1 cellular context compared by ENCODE assay signal in the genomic region with DNA sequence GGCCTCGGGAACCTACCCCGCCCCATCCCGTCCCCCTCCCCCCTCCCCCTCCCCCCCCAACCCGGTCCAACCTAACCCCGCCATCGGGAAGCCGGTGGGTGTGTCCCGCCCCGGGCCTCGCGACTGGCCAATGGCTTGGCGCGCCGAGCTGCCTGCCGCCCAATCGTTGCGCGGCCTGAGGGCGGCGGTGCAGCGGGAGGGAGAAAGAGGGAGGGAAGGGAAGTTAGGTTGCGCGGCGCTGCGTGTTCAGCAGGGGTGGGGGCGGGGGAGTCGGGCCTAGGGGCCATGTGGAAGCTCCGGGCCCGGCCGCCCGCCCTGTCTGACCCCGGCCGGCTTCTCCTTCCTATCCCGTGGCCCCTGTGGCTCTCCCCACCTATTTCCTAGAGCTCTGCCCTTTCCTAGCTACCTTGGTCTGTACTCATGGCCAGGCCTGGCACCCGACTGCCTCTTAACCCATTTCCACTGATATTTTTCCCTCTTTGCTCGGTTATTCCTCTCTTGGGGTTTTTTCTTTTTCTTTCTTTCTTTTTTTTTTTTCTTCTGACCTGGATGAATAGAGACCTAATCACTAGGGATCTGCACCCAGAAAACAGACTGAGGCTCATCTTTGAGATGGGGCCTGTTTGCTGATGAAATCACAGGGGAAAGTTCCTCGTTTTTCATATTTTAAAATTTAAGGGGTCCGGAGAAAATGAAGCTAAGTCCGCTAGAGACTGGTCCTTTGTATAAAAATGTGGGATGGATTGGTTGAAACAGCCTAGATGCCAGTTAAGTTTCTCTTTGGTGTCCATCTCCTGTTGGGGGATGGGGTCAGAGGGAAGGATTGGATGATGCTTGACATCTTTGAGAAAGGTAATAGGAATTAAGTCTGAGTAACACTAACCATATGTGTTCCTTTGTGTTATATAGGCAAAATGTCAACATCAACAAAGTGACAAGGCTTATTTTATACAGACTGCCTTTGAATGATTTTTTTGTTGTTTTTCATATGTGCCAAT.
TF ChIP-seq lines count a peak whose summit lies in the region.

No MANE protein-coding gene starts in this region.

TF ChIP-seq in HepG2, 621 proteins besides CTCF, POLR2A, EP300 and RAD21 (continued from another document and continues in another):
- no peak for TF ChIP-seq SMYD3 (CRISPR knock-in tag; IDR thresholded peaks at IDR 0.05)
- 0 out of 2 replicates have a peak, but pooled peaks have one; percentile 14 for TF ChIP-seq HNF4A (CRISPR knock-in tag; IDR thresholded peaks at IDR 0.05)
- peak; percentile 92; the same call in 1 of the 3 replicates for TF ChIP-seq MXI1 (IDR thresholded peaks at IDR 0.05; ENCODE audit: borderline replicate concordance, low read depth, low read length)
- peak; percentile 72 for TF ChIP-seq ELF1 (CRISPR knock-in tag; IDR thresholded peaks at IDR 0.05)
- TF ChIP-seq RFXAP (CRISPR knock-in tag; IDR thresholded peaks at IDR 0.05; ENCODE audit: borderline replicate concordance): peak; percentile 88
- no peak for TF ChIP-seq MTA3 (CRISPR knock-in tag; IDR thresholded peaks at IDR 0.05)
- TF ChIP-seq, protein P1, sequence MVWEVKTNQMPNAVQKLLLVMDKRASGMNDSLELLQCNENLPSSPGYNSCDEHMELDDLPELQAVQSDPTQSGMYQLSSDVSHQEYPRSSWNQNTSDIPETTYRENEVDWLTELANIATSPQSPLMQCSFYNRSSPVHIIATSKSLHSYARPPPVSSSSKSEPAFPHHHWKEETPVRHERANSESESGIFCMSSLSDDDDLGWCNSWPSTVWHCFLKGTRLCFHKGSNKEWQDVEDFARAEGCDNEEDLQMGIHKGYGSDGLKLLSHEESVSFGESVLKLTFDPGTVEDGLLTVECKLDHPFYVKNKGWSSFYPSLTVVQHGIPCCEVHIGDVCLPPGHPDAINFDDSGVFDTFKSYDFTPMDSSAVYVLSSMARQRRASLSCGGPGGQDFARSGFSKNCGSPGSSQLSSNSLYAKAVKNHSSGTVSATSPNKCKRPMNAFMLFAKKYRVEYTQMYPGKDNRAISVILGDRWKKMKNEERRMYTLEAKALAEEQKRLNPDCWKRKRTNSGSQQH (CRISPR knock-in tag; IDR thresholded peaks at IDR 0.05; ENCODE audit: low read depth): no peak; the same call in 1 of the 2 replicates
- TF ChIP-seq, protein P2, sequence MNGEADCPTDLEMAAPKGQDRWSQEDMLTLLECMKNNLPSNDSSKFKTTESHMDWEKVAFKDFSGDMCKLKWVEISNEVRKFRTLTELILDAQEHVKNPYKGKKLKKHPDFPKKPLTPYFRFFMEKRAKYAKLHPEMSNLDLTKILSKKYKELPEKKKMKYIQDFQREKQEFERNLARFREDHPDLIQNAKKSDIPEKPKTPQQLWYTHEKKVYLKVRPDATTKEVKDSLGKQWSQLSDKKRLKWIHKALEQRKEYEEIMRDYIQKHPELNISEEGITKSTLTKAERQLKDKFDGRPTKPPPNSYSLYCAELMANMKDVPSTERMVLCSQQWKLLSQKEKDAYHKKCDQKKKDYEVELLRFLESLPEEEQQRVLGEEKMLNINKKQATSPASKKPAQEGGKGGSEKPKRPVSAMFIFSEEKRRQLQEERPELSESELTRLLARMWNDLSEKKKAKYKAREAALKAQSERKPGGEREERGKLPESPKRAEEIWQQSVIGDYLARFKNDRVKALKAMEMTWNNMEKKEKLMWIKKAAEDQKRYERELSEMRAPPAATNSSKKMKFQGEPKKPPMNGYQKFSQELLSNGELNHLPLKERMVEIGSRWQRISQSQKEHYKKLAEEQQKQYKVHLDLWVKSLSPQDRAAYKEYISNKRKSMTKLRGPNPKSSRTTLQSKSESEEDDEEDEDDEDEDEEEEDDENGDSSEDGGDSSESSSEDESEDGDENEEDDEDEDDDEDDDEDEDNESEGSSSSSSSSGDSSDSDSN (CRISPR knock-in tag; IDR thresholded peaks at IDR 0.05): peak; percentile 56
- peak; percentile 100 for TF ChIP-seq HNRNPK (IDR thresholded peaks at IDR 0.05; ENCODE audit: low read depth, low read length, poor library complexity, severe bottlenecking)
- TF ChIP-seq YEATS4 (CRISPR knock-in tag; IDR thresholded peaks at IDR 0.05; ENCODE audit: borderline replicate concordance): peak; percentile 84
- TF ChIP-seq, protein P3, sequence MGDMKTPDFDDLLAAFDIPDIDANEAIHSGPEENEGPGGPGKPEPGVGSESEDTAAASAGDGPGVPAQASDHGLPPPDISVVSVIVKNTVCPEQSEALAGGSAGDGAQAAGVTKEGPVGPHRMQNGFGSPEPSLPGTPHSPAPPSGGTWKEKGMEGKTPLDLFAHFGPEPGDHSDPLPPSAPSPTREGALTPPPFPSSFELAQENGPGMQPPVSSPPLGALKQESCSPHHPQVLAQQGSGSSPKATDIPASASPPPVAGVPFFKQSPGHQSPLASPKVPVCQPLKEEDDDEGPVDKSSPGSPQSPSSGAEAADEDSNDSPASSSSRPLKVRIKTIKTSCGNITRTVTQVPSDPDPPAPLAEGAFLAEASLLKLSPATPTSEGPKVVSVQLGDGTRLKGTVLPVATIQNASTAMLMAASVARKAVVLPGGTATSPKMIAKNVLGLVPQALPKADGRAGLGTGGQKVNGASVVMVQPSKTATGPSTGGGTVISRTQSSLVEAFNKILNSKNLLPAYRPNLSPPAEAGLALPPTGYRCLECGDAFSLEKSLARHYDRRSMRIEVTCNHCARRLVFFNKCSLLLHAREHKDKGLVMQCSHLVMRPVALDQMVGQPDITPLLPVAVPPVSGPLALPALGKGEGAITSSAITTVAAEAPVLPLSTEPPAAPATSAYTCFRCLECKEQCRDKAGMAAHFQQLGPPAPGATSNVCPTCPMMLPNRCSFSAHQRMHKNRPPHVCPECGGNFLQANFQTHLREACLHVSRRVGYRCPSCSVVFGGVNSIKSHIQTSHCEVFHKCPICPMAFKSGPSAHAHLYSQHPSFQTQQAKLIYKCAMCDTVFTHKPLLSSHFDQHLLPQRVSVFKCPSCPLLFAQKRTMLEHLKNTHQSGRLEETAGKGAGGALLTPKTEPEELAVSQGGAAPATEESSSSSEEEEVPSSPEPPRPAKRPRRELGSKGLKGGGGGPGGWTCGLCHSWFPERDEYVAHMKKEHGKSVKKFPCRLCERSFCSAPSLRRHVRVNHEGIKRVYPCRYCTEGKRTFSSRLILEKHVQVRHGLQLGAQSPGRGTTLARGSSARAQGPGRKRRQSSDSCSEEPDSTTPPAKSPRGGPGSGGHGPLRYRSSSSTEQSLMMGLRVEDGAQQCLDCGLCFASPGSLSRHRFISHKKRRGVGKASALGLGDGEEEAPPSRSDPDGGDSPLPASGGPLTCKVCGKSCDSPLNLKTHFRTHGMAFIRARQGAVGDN (CRISPR knock-in tag; IDR thresholded peaks at IDR 0.05): peak; percentile 72
- peak; percentile 53; the same call in 1 of the 2 replicates for TF ChIP-seq ZNF607 (CRISPR knock-in tag; IDR thresholded peaks at IDR 0.05; ENCODE audit: borderline replicate concordance)
- TF ChIP-seq SAP130 (CRISPR knock-in tag; IDR thresholded peaks at IDR 0.05; ENCODE audit: low read depth): peak; percentile 90
- TF ChIP-seq CCDC6 (CRISPR knock-in tag; IDR thresholded peaks at IDR 0.05): peak; percentile 40; the same call in 1 of the 2 replicates
- 0 out of 2 replicates have a peak, but pooled peaks have one; percentile 61 for TF ChIP-seq ZNF546 (CRISPR knock-in tag; conservative IDR thresholded peaks at IDR 0.05)
- TF ChIP-seq RXRB (CRISPR knock-in tag; IDR thresholded peaks at IDR 0.05; ENCODE audit: borderline replicate concordance): peak; percentile 74; the same call in 1 of the 2 replicates
- TF ChIP-seq HNRNPLL (IDR thresholded peaks at IDR 0.05; ENCODE audit: low read depth, low read length, poor library complexity, severe bottlenecking): peak; percentile 65
- no peak for TF ChIP-seq ZNF260 (CRISPR knock-in tag; IDR thresholded peaks at IDR 0.05; ENCODE audit: borderline replicate concordance, low read depth)
- TF ChIP-seq FOXO1 (CRISPR knock-in tag; IDR thresholded peaks at IDR 0.05): peak; percentile 49
- TF ChIP-seq, protein P4, sequence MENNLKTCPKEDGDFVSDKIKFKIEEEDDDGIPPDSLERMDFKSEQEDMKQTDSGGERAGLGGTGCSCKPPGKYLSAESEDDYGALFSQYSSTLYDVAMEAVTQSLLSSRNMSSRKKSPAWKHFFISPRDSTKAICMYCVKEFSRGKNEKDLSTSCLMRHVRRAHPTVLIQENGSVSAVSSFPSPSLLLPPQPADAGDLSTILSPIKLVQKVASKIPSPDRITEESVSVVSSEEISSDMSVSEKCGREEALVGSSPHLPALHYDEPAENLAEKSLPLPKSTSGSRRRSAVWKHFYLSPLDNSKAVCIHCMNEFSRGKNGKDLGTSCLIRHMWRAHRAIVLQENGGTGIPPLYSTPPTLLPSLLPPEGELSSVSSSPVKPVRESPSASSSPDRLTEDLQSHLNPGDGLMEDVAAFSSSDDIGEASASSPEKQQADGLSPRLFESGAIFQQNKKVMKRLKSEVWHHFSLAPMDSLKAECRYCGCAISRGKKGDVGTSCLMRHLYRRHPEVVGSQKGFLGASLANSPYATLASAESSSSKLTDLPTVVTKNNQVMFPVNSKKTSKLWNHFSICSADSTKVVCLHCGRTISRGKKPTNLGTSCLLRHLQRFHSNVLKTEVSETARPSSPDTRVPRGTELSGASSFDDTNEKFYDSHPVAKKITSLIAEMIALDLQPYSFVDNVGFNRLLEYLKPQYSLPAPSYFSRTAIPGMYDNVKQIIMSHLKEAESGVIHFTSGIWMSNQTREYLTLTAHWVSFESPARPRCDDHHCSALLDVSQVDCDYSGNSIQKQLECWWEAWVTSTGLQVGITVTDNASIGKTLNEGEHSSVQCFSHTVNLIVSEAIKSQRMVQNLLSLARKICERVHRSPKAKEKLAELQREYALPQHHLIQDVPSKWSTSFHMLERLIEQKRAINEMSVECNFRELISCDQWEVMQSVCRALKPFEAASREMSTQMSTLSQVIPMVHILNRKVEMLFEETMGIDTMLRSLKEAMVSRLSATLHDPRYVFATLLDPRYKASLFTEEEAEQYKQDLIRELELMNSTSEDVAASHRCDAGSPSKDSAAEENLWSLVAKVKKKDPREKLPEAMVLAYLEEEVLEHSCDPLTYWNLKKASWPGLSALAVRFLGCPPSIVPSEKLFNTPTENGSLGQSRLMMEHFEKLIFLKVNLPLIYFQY (CRISPR knock-in tag; IDR thresholded peaks at IDR 0.05; ENCODE audit: borderline replicate concordance): peak; percentile 60; the same call in 1 of the 2 replicates
- TF ChIP-seq, protein P5, sequence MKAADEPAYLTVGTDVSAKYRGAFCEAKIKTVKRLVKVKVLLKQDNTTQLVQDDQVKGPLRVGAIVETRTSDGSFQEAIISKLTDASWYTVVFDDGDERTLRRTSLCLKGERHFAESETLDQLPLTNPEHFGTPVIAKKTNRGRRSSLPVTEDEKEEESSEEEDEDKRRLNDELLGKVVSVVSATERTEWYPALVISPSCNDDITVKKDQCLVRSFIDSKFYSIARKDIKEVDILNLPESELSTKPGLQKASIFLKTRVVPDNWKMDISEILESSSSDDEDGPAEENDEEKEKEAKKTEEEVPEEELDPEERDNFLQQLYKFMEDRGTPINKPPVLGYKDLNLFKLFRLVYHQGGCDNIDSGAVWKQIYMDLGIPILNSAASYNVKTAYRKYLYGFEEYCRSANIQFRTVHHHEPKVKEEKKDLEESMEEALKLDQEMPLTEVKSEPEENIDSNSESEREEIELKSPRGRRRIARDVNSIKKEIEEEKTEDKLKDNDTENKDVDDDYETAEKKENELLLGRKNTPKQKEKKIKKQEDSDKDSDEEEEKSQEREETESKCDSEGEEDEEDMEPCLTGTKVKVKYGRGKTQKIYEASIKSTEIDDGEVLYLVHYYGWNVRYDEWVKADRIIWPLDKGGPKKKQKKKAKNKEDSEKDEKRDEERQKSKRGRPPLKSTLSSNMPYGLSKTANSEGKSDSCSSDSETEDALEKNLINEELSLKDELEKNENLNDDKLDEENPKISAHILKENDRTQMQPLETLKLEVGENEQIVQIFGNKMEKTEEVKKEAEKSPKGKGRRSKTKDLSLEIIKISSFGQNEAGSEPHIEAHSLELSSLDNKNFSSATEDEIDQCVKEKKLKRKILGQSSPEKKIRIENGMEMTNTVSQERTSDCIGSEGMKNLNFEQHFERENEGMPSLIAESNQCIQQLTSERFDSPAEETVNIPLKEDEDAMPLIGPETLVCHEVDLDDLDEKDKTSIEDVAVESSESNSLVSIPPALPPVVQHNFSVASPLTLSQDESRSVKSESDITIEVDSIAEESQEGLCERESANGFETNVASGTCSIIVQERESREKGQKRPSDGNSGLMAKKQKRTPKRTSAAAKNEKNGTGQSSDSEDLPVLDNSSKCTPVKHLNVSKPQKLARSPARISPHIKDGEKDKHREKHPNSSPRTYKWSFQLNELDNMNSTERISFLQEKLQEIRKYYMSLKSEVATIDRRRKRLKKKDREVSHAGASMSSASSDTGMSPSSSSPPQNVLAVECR (CRISPR knock-in tag; IDR thresholded peaks at IDR 0.05; ENCODE audit: borderline replicate concordance): peak; percentile 84; the same call in 1 of the 2 replicates
- no peak for TF ChIP-seq ZNF367 (CRISPR knock-in tag; IDR thresholded peaks at IDR 0.05; ENCODE audit: borderline replicate concordance)
- TF ChIP-seq ZNF501 (CRISPR knock-in tag; IDR thresholded peaks at IDR 0.05): peak; percentile 64
- TF ChIP-seq RBFOX2 (IDR thresholded peaks at IDR 0.05; ENCODE audit: low read depth, low read length): peak; percentile 73
- no peak for TF ChIP-seq GATA4 (IDR thresholded peaks at IDR 0.05; ENCODE audit: borderline replicate concordance, low read depth)
- TF ChIP-seq, protein P6, sequence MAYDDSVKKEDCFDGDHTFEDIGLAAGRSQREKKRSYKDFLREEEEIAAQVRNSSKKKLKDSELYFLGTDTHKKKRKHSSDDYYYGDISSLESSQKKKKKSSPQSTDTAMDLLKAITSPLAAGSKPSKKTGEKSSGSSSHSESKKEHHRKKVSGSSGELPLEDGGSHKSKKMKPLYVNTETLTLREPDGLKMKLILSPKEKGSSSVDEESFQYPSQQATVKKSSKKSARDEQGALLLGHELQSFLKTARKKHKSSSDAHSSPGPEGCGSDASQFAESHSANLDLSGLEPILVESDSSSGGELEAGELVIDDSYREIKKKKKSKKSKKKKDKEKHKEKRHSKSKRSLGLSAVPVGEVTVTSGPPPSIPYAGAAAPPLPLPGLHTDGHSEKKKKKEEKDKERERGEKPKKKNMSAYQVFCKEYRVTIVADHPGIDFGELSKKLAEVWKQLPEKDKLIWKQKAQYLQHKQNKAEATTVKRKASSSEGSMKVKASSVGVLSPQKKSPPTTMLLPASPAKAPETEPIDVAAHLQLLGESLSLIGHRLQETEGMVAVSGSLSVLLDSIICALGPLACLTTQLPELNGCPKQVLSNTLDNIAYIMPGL (CRISPR knock-in tag; IDR thresholded peaks at IDR 0.05; ENCODE audit: borderline replicate concordance in 1 of 2, low read depth in 1 of 2): 0 out of 4 replicates have a peak, but pooled peaks of 1 of the 2 experiments have one; percentile 42
- peak; percentile 54; the same call in 1 of the 2 replicates for TF ChIP-seq KMT2A (CRISPR knock-in tag; IDR thresholded peaks at IDR 0.05)
- TF ChIP-seq PHF20 (CRISPR knock-in tag; IDR thresholded peaks at IDR 0.05): no peak; the same call in 1 of the 2 replicates
- peak; percentile 97 for TF ChIP-seq DMAP1 (CRISPR knock-in tag; IDR thresholded peaks at IDR 0.05)
- peak; percentile 21; the same call in 1 of the 2 replicates for TF ChIP-seq ZMYM3 (CRISPR knock-in tag; IDR thresholded peaks at IDR 0.05)
